Comparison of ENCODE assay signal across 25 cellular contexts in genomic region chr10:130192276-130192848, GRCh38.
"Had no signal": no experiment of that assay in that cellular context is flagged by ENCODE, and none has a peak within 500 bp of the region (broad histone marks: within the 10 kb centered on the region; RNA-seq: fewer than 3 reads in every experiment).

No MANE protein-coding gene starts in this region.

- ATAC-seq: activated CD8-positive, alpha-beta memory T cell treated with anti-CD3 and anti-CD28 coated beads, Interleukin-2, amount 10 ng/mL, durations not matched to agents 7 days and 5 days; activated CD8-positive, alpha-beta T cell treated with anti-CD3 and anti-CD28 coated beads for 36 hours; foreskin keratinocyte; left lung; stimulated activated naive B cell treated with anti-CD40 and anti-IgM and Interleukin-4, amounts not matched to agents 10 μg/mL and 1 μg/mL and 100 μg/mL, for 72 hours had no signal

- H3K4me3 Mint-ChIP-seq: activated CD8-positive, alpha-beta memory T cell treated with anti-CD3 and anti-CD28 coated beads, Interleukin-2, amount 10 ng/mL, durations not matched to agents 7 days and 5 days; neural progenitor cell had no signal

- H3K4me1 ChIP-seq: foreskin keratinocyte had no signal

- H3K27ac ChIP-seq: brain microvascular endothelial cell, foreskin keratinocyte, hepatocyte, left lung, neural progenitor cell, prostate gland, testis, vagina, WERI-Rb-1 had no signal

- H3K79me2 ChIP-seq: hepatocyte had no signal

- H3K4me3 ChIP-seq: hepatocyte, left lung, neural progenitor cell, prostate gland, testis, vagina had no signal

- H3K9ac ChIP-seq: neural progenitor cell had no signal

- H3K4me2 ChIP-seq: hepatocyte, neural progenitor cell had no signal

- H3K27ac Mint-ChIP-seq: activated CD4-positive, alpha-beta T cell treated with anti-CD3 and anti-CD28 coated beads, Interleukin-2, amount 10 ng/mL, durations not matched to agents 7 days and 5 days; activated CD8-positive, alpha-beta memory T cell treated with anti-CD3 and anti-CD28 coated beads, Interleukin-2, amount 10 ng/mL, durations not matched to agents 7 days and 5 days; activated CD8-positive, alpha-beta T cell treated with anti-CD3 and anti-CD28 coated beads for 36 hours; neural progenitor cell; stimulated activated naive B cell treated with anti-CD40 and anti-IgM and Interleukin-4, amounts not matched to agents 10 μg/mL and 1 μg/mL and 100 μg/mL, for 72 hours had no signal

- H2AFZ ChIP-seq: hepatocyte, neural progenitor cell had no signal

- H3K9me3 ChIP-seq: left lung, prostate gland, testis, vagina had no signal

- H3K36me3 ChIP-seq: neural progenitor cell, prostate gland, vagina, WERI-Rb-1 had no signal

- H3K9me3 Mint-ChIP-seq: activated CD4-positive, alpha-beta T cell treated with anti-CD3 and anti-CD28 coated beads, Interleukin-2, amount 10 ng/mL, durations not matched to agents 7 days and 5 days; activated CD8-positive, alpha-beta T cell treated with anti-CD3 and anti-CD28 coated beads for 36 hours; immature natural killer cell; neural progenitor cell had no signal

- DNase-seq: activated CD4-positive, alpha-beta T cell treated with anti-CD3 and anti-CD28 coated beads, Interleukin-2, amount 10 ng/mL, durations not matched to agents 7 days and 5 days; activated CD4-positive, CD25-positive, alpha-beta regulatory T cell treated with anti-CD3 and anti-CD28 coated beads, Interleukin-2, amount 50 U/mL, for 72 hours; activated CD8-positive, alpha-beta memory T cell treated with anti-CD3 and anti-CD28 coated beads, Interleukin-2, amount 10 ng/mL, durations not matched to agents 7 days and 5 days; activated CD8-positive, alpha-beta T cell treated with anti-CD3 and anti-CD28 coated beads for 36 hours; activated gamma-delta T cell; activated naive CD4-positive, alpha-beta T cell treated with anti-CD3 and anti-CD28 coated beads, Interleukin-2, amount 50 U/mL, for 16 hours; activated T-cell treated with anti-CD3 and anti-CD28 coated beads for 4 hours; brain microvascular endothelial cell; caudate nucleus; dermis blood vessel endothelial cell; effector CD8-positive, alpha-beta T cell; foreskin keratinocyte; immature natural killer cell; kidney glomerular epithelial cell; left lung; stimulated activated CD4-positive, alpha-beta T cell treated with anti-CD3 and anti-CD28 coated beads, Interleukin-2, amount 100 ng/mL, for 48 hours; stimulated activated CD8-positive, alpha-beta memory T cell treated with anti-CD3 and anti-CD28 coated beads, Interleukin-4, amount 100 ng/mL, for 48 hours; stimulated activated naive B cell treated with anti-CD40 and anti-IgM and Interleukin-4, amounts not matched to agents 10 μg/mL and 1 μg/mL and 100 μg/mL, for 72 hours; testis; trophoblast cell; WERI-Rb-1 had no signal

- H3K27me3 ChIP-seq: brain microvascular endothelial cell, foreskin keratinocyte, hepatocyte, neural progenitor cell, testis, vagina had no signal

- H3K36me3 Mint-ChIP-seq: activated CD8-positive, alpha-beta memory T cell treated with anti-CD3 and anti-CD28 coated beads, Interleukin-2, amount 10 ng/mL, durations not matched to agents 7 days and 5 days; immature natural killer cell had no signal

- H3K4me1 Mint-ChIP-seq: activated CD4-positive, alpha-beta T cell treated with anti-CD3 and anti-CD28 coated beads, Interleukin-2, amount 10 ng/mL, durations not matched to agents 7 days and 5 days had no signal
